ENCODE assay signal across 26 cellular contexts in genomic region chr13:113041293-113041690, GRCh38.
A peak's percentile ranks its signal among the peaks of the same experiment; 100 is the strongest.
DNase-seq lines count a peak whose midpoint lies in the region; ATAC-seq, FAIRE-seq and TF ChIP-seq lines count a peak whose summit lies in the region.
"Had no signal": no experiment of that assay in that cellular context is flagged by ENCODE, and none has a peak within 500 bp of the region (broad histone marks: within the 10 kb centered on the region; RNA-seq: fewer than 3 reads in every experiment).

No MANE protein-coding gene starts in this region.

- POLR2A ChIA-PET in GM12878 (lab: Charles Lee), result no interaction called here

- H3K9me3 Mint-ChIP-seq in stimulated activated memory B cell treated with anti-CD40 and anti-IgM and Interleukin-4, amounts not matched to agents 10 μg/mL and 1 μg/mL and 100 μg/mL, for 72 hours, result no peaks in the 10 kb centered on the region
- H3K9me3 Mint-ChIP-seq: activated CD4-positive, alpha-beta T cell treated with anti-CD3 and anti-CD28 coated beads, Interleukin-2, amount 10 ng/mL, durations not matched to agents 7 days and 5 days; activated naive CD4-positive, alpha-beta T cell treated with anti-CD3 and anti-CD28 coated beads, Interleukin-2, amount 50 U/mL, for 24 hours; activated T-helper 1 cell treated with anti-CD3 and anti-CD28 coated beads, Interleukin-12 subunit alpha, Interleukin-12 subunit beta, Interleukin-2, Interleukin-4 antibody, amounts not matched to agents 30 ng/mL and 10 ng/mL and 1 ng/mL, durations not matched to agents 14 hours and 24 hours and 36 hours; T-helper 2 cell treated with Interferon-gamma antibody and Interleukin-4, amounts not matched to agents 5 μg/mL and 100 μg/mL, for 36 hours had no signal

- no peak overlapping the region for H3K9ac ChIP-seq in GM12878 (ENCODE audit: control insufficient read depth, insufficient read depth, low read length)

- no peaks in the 10 kb centered on the region for H3K4me1 ChIP-seq in GM12878 (ENCODE audit: control insufficient read depth, insufficient read depth, low read length)
- H3K4me1 ChIP-seq: BE2C, HAP-1 had no signal

- no peak overlapping the region for H3K27ac ChIP-seq in GM12878 (ENCODE audit: control insufficient read depth, insufficient read depth)
- H3K27ac ChIP-seq: heart right ventricle, WERI-Rb-1 had no signal

- no peaks in the 10 kb centered on the region for H4K20me1 ChIP-seq in GM12878 (ENCODE audit: control insufficient read depth, insufficient read depth)

- H3K27me3 Mint-ChIP-seq in stimulated activated memory B cell treated with anti-CD40 and anti-IgM and Interleukin-4, amounts not matched to agents 10 μg/mL and 1 μg/mL and 100 μg/mL, for 72 hours, result peaks cover 8% of the 10 kb centered on the region
- H3K27me3 Mint-ChIP-seq: activated CD4-positive, alpha-beta T cell treated with anti-CD3 and anti-CD28 coated beads, Interleukin-2, amount 10 ng/mL, durations not matched to agents 7 days and 5 days; activated naive CD4-positive, alpha-beta T cell treated with anti-CD3 and anti-CD28 coated beads, Interleukin-2, amount 50 U/mL, for 24 hours; progenitor cell of endocrine pancreas had no signal

- TF ChIP-seq RAD21 in GM12878 (IDR thresholded peaks at IDR 0.05; ENCODE audit: insufficient read depth, low read depth, low read length), result no peak

- CTCF ChIA-PET in GM12878 (lab: Yijun Ruan, JAX), result interaction anchor here (1.1 kb wide), 1 partner anchor 11 kb away, joined by 4 read pairs; no protein-coding TSS in a partner anchor

- peak in 12 of 14 donors; percentile 38 to 88 (median 76) for DNase-seq in C1 segment of cervical spinal cord (lab: John Stamatoyannopoulos, UW)
- no peak for DNase-seq in GM12878 (ENCODE audit: low read depth, low spot score)
- peak; percentile 69 for DNase-seq in medulla oblongata (ENCODE audit: extremely low spot score)
- no peak for DNase-seq in sciatic nerve (ENCODE audit: low spot score)
- no peak for DNase-seq in DMS153 treated with DMSO at 0.1 percent for 48 hours (lab: John Stamatoyannopoulos, UW; ENCODE audit: unreplicated experiment)
- DNase-seq in NCI-H1417 (lab: John Stamatoyannopoulos, UW), result no peak
- DNase-seq in activated CD4-positive, alpha-beta T cell treated with anti-CD3 and anti-CD28 coated beads, Interleukin-2, amount 50 U/mL, for 4 hours, result no peak
- DNase-seq: activated CD4-positive, alpha-beta T cell treated with anti-CD3 and anti-CD28 coated beads, Interleukin-2, amount 10 ng/mL, durations not matched to agents 7 days and 5 days; BE2C; COR-L47; DMS79 treated with DMSO at 0.1 percent for 48 hours; NCI-H187; small intestine; stimulated activated CD4-positive, alpha-beta T cell treated with anti-CD3 and anti-CD28 coated beads, Interleukin-1b, Interleukin-23, amount 100 ng/mL, for 48 hours; WERI-Rb-1 had no signal

- in situ Hi-C loops in GM12878 (cut with MboI), result no loop called here

- TF ChIP-seq CTCF in GM12878 (IDR thresholded peaks at IDR 0.05 in 2 of 3, conservative IDR thresholded peaks at IDR 0.05 in 1 of 3; ENCODE audit: control insufficient read depth in 2 of 3, extremely low read depth in 1 of 3, insufficient read depth in 1 of 3, low read depth in 3 of 3, low read length in 3 of 3), result no peak

- SMC1A ChIA-PET in GM12878 (lab: Charles Lee; ENCODE audit: uncharacterized antibody, unreplicated experiment), result no interaction called here

- TF ChIP-seq POLR2A in GM12878 (IDR thresholded peaks at IDR 0.05; ENCODE audit: low read depth, low read length), result no peak

- ATAC-seq in GM12878 (no peak), sciatic nerve (peak; percentile 60)
- no peak for ATAC-seq in stimulated activated memory B cell treated with anti-CD40 and anti-IgM and Interleukin-4, amounts not matched to agents 10 μg/mL and 1 μg/mL and 100 μg/mL, for 72 hours
- ATAC-seq: SK-N-SH treated with all-trans-retinoic acid at 6 μM for 48 hours had no signal

- BruUV-seq in GM12878 (replicated peaks; lab: Mats Ljungman, UMichigan), result no TSS peak

- 15% methylated on average over 11 of the region's 11 CpGs for WGBS in GM12878 (ENCODE audit: insufficient coverage, insufficient replicate concordance, low lambda C conversion rate, missing lambda C conversion rate)

- RAD21 ChIA-PET in GM12878 (lab: Charles Lee; ENCODE audit: unreplicated experiment), result no interaction called here

- H3K36me3 Mint-ChIP-seq in stimulated activated memory B cell treated with anti-CD40 and anti-IgM and Interleukin-4, amounts not matched to agents 10 μg/mL and 1 μg/mL and 100 μg/mL, for 72 hours, result no peaks in the 10 kb centered on the region

- FAIRE-seq in GM12878 (lab: Jason Lieb, UNC), result no peak
- FAIRE-seq: astrocyte, small intestine had no signal

- intact Hi-C loops in GM12878 (cut with micrococcal nuclease; ENCODE audit: unreplicated experiment) (no loop called here), sciatic nerve (cut with DNase I) (no loop called here)

- no peaks in the 10 kb centered on the region for H3K79me2 ChIP-seq in GM12878 (ENCODE audit: control insufficient read depth, insufficient read depth, low read length)

- no peak overlapping the region for H2AFZ ChIP-seq in GM12878 (ENCODE audit: control insufficient read depth, low read depth, low read length)

- H3K4me3 Mint-ChIP-seq in stimulated activated memory B cell treated with anti-CD40 and anti-IgM and Interleukin-4, amounts not matched to agents 10 μg/mL and 1 μg/mL and 100 μg/mL, for 72 hours, result no peak overlapping the region
- H3K4me3 Mint-ChIP-seq: activated CD4-positive, alpha-beta T cell treated with anti-CD3 and anti-CD28 coated beads, Interleukin-2, amount 10 ng/mL, durations not matched to agents 7 days and 5 days; activated naive CD4-positive, alpha-beta T cell treated with anti-CD3 and anti-CD28 coated beads, Interleukin-2, amount 50 U/mL, for 24 hours; activated T-helper 1 cell treated with anti-CD3 and anti-CD28 coated beads, Interleukin-12 subunit alpha, Interleukin-12 subunit beta, Interleukin-2, Interleukin-4 antibody, amounts not matched to agents 30 ng/mL and 10 ng/mL and 1 ng/mL, durations not matched to agents 14 hours and 24 hours and 36 hours; mesothelial cell of epicardium; nephron; T-helper 2 cell treated with Interferon-gamma antibody and Interleukin-4, amounts not matched to agents 5 μg/mL and 100 μg/mL, for 36 hours had no signal

- no peaks in the 10 kb centered on the region for H3K27me3 ChIP-seq in GM12878 (replicated peaks in 1 of 2; ENCODE audit: control insufficient read depth in 2 of 2, insufficient read depth in 2 of 2, low read length in 1 of 2)
- H3K27me3 ChIP-seq: BE2C, heart right ventricle had no signal

- no peak overlapping the region for H3K4me2 ChIP-seq in GM12878 (ENCODE audit: control insufficient read depth, insufficient read depth)

- TF ChIP-seq EP300 in GM12878 (IDR thresholded peaks at IDR 0.05; ENCODE audit: borderline replicate concordance in 1 of 2, control insufficient read depth in 1 of 2, low read depth in 2 of 2, low read length in 2 of 2), result no peak

- H3K9me3 ChIP-seq in GM12878 (replicated peaks; ENCODE audit: control insufficient read depth, insufficient read depth, low read length), result no peaks in the 10 kb centered on the region
- H3K9me3 ChIP-seq: BE2C, HAP-1 had no signal

- no peaks in the 10 kb centered on the region for H3K4me1 Mint-ChIP-seq in stimulated activated memory B cell treated with anti-CD40 and anti-IgM and Interleukin-4, amounts not matched to agents 10 μg/mL and 1 μg/mL and 100 μg/mL, for 72 hours
- H3K4me1 Mint-ChIP-seq: activated CD4-positive, alpha-beta T cell treated with anti-CD3 and anti-CD28 coated beads, Interleukin-2, amount 10 ng/mL, durations not matched to agents 7 days and 5 days; activated naive CD4-positive, alpha-beta T cell treated with anti-CD3 and anti-CD28 coated beads, Interleukin-2, amount 50 U/mL, for 24 hours; mesothelial cell of epicardium; nephron had no signal

- no peak overlapping the region for H3K27ac Mint-ChIP-seq in stimulated activated memory B cell treated with anti-CD40 and anti-IgM and Interleukin-4, amounts not matched to agents 10 μg/mL and 1 μg/mL and 100 μg/mL, for 72 hours
- H3K27ac Mint-ChIP-seq: activated CD4-positive, alpha-beta T cell treated with anti-CD3 and anti-CD28 coated beads, Interleukin-2, amount 10 ng/mL, durations not matched to agents 7 days and 5 days; activated naive CD4-positive, alpha-beta T cell treated with anti-CD3 and anti-CD28 coated beads, Interleukin-2, amount 50 U/mL, for 24 hours; activated T-helper 1 cell treated with anti-CD3 and anti-CD28 coated beads, Interleukin-12 subunit alpha, Interleukin-12 subunit beta, Interleukin-2, Interleukin-4 antibody, amounts not matched to agents 30 ng/mL and 10 ng/mL and 1 ng/mL, durations not matched to agents 14 hours and 24 hours and 36 hours; mesothelial cell of epicardium; nephron; T-helper 2 cell treated with Interferon-gamma antibody and Interleukin-4, amounts not matched to agents 5 μg/mL and 100 μg/mL, for 36 hours had no signal

- no peak overlapping the region for H3K4me3 ChIP-seq in GM12878
- H3K4me3 ChIP-seq: HAP-1, heart right ventricle had no signal

- no peaks in the 10 kb centered on the region for H3K36me3 ChIP-seq in GM12878 (ENCODE audit: control insufficient read depth in 2 of 2, insufficient read depth in 2 of 2, low read length in 1 of 2)
- H3K36me3 ChIP-seq: BE2C, HAP-1 had no signal

TF ChIP-seq in GM12878, 131 proteins besides CTCF, POLR2A, EP300 and RAD21 (continues in another document):
- no peak for TF ChIP-seq SREBF1 (IDR thresholded peaks at IDR 0.05; ENCODE audit: low read length)
- no peak for TF ChIP-seq ZBTB33 (IDR thresholded peaks at IDR 0.05)
- 0 out of 4 replicates have a peak, but pooled peaks of 1 of the 2 experiments have one; percentile 16 for TF ChIP-seq BHLHE40 (IDR thresholded peaks at IDR 0.05; ENCODE audit: borderline replicate concordance in 1 of 2, low read depth in 2 of 2, low read length in 1 of 2)

Comparison
In these comparisons a context has a peak if more than half of its experiments do, and no peak if none do; other contexts are left out.
1. DNase-seq: peak in C1 segment of cervical spinal cord (12 of 14) and medulla oblongata (single experiment); none in GM12878 (single experiment), sciatic nerve (single experiment), DMS153 treated with DMSO at 0.1 percent for 48 hours (single experiment), NCI-H1417 (0 of 3) and activated CD4-positive, alpha-beta T cell treated with anti-CD3 and anti-CD28 coated beads, Interleukin-2, amount 50 U/mL, for 4 hours (0 of 2).